In genomic region chr15:69159805-69160140, GRCh38 we compare ENCODE assay signal across 8 cellular contexts. TPM values are rescaled to one million over a fixed set of nuclear protein-coding genes. Genes with fewer than 3 reads are reported as not detected.
DNase-seq lines count a peak whose midpoint lies in the region; ATAC-seq and TF ChIP-seq lines count a peak whose summit lies in the region.

No MANE protein-coding gene starts in this region.

- peaks cover 0 to 10% (median 6%) of the 10 kb centered on the region in 4 donors for H3K4me1 ChIP-seq in sigmoid colon

- TF ChIP-seq CTCF in WERI-Rb-1 (IDR thresholded peaks at IDR 0.05; ENCODE audit: low read depth, low read length) (no peak), sigmoid colon (IDR thresholded peaks at IDR 0.05) (no peak)

- peak overlapping the region; percentile 83; the same call in 1 of the 2 replicates for H3K4me3 ChIP-seq in GM08714 (ENCODE audit: low read length)
- peak overlapping the region; percentile 90 for H3K4me3 ChIP-seq in WERI-Rb-1 (ENCODE audit: low read depth, low read length)
- peak overlapping the region; percentile 69 to 92 (median 82) for H3K4me3 ChIP-seq in sigmoid colon

- no peak for TF ChIP-seq EP300 in sigmoid colon (IDR thresholded peaks at IDR 0.05)

- DNase-seq in WERI-Rb-1 (no peak), globus pallidus (ENCODE audit: low spot score) (peak; percentile 77), sigmoid colon (no peak), NCI-H187 (lab: John Stamatoyannopoulos, UW) (no peak), Kasumi-1 (lab: John Stamatoyannopoulos, UW) (no peak)
- DNase-seq in stimulated activated CD4-positive, alpha-beta T cell treated with anti-CD3 and anti-CD28 coated beads, Interleukin-4, amount 100 ng/mL, for 1 hour: no peak

- no peaks in the 10 kb centered on the region; the same call in 1 of the 2 replicates for H3K36me3 ChIP-seq in WERI-Rb-1
- no peaks in the 10 kb centered on the region for H3K36me3 ChIP-seq in sigmoid colon

- no peak for TF ChIP-seq POLR2A in sigmoid colon (IDR thresholded peaks at IDR 0.05)

- 10 to 23% methylated on average over 7 of the region's 7 CpGs for WGBS in sigmoid colon, 2 donors

- ATAC-seq in HG03139 (IDR thresholded peaks at IDR 0.05; ENCODE audit: unreplicated experiment): no peak

- intact Hi-C loops in sigmoid colon (cut with DNase I): loop anchor here (5.0 to 10.0 kb wide), 3 partner anchors 95 to 235 kb away; no protein-coding TSS in a partner anchor

- H3K27me3 ChIP-seq in WERI-Rb-1 (ENCODE audit: insufficient read depth, low read depth, severe bottlenecking): no peaks in the 10 kb centered on the region
- H3K27me3 ChIP-seq in sigmoid colon: no peaks in the 10 kb centered on the region

- H3K9me3 ChIP-seq in WERI-Rb-1 (ENCODE audit: severe bottlenecking) (no peaks in the 10 kb centered on the region), sigmoid colon (no peaks in the 10 kb centered on the region)

- H3K27ac ChIP-seq in WERI-Rb-1 (peak overlapping the region; percentile 95), sigmoid colon (peak overlapping the region; percentile 76 to 88 (median 84))

RNA-seq across cellular contexts. Expression of gene GLCE, which starts 0.7 kb away (rescaled TPM):
- 10 to 100 TPM; 10.3 to 19.1 (median 12.7) TPM for total RNA-seq in sigmoid colon
- polyA plus RNA-seq in sigmoid colon: 10 to 100 TPM; 12.0 to 24.6 (median 16.7) TPM
